Comparison of ENCODE assay signal across 19 cellular contexts in genomic region chr3:12734960-12735359, GRCh38. TPM values are rescaled to one million over a fixed set of nuclear protein-coding genes. Genes with fewer than 3 reads are reported as not detected.
"Had no signal": no experiment of that assay in that cellular context is flagged by ENCODE, and none has a peak within 500 bp of the region (broad histone marks: within the 10 kb centered on the region; RNA-seq: fewer than 3 reads in every experiment).

No MANE protein-coding gene starts in this region.

- DNase-seq: activated CD4-positive, alpha-beta T cell treated with anti-CD3 and anti-CD28 coated beads for 48 hours; activated CD4-positive, alpha-beta T cell treated with anti-CD3 and anti-CD28 coated beads, Interleukin-2, amount 50 U/mL, for 4 hours; activated CD4-positive, CD25-positive, alpha-beta regulatory T cell treated with anti-CD3 and anti-CD28 coated beads, Interleukin-2, amount 50 U/mL, for 72 hours; activated CD8-positive, alpha-beta T cell treated with anti-CD3 and anti-CD28 coated beads, Interleukin-2, amount 10 ng/mL, durations not matched to agents 7 days and 5 days; activated effector memory CD4-positive, alpha-beta T cell treated with Interleukin-2 at 50 U/mL for 16 hours; activated naive CD4-positive, alpha-beta T cell; activated T-cell treated with anti-CD3 and anti-CD28 coated beads, Interleukin-2, amount 50 U/mL, for 24 hours; cerebellar nuclear complex; Karpas-422; NCI-H1105 treated with DMSO at 0.1 percent for 48 hours; NCI-H1436 treated with DMSO at 0.1 percent for 48 hours; NCI-H187; NCI-H2081; NCI-H510A treated with DMSO at 0.1 percent for 48 hours; PC-9; SJCRH30; SK-N-SH had no signal

- H3K9ac ChIP-seq: SK-N-SH had no signal

- H3K4me3 ChIP-seq: PC-9, SJCRH30 had no signal

- H3K27ac ChIP-seq: PC-9, SJCRH30 had no signal

- H3K36me3 ChIP-seq: SJCRH30 had no signal

- H3K9me3 ChIP-seq: SJCRH30, SK-N-SH had no signal

- H3K27me3 ChIP-seq: SJCRH30 had no signal

- H3K4me1 ChIP-seq: SJCRH30 had no signal

RNA-seq across cellular contexts. Expression of gene TMEM40, which starts 24.1 kb away (rescaled TPM):
- total RNA-seq: activated CD8-positive, alpha-beta T cell treated with anti-CD3 and anti-CD28 coated beads, Interleukin-2, amount 10 ng/mL, durations not matched to agents 7 days and 5 days; activated T-helper 1 cell treated with anti-CD3 and anti-CD28 coated beads, Interleukin-12 subunit alpha, Interleukin-12 subunit beta, Interleukin-2, Interleukin-4 antibody, amounts not matched to agents 30 ng/mL and 10 ng/mL and 1 ng/mL, durations not matched to agents 14 hours and 24 hours and 36 hours; RPMI7951 had no signal
